In the genomic region with DNA sequence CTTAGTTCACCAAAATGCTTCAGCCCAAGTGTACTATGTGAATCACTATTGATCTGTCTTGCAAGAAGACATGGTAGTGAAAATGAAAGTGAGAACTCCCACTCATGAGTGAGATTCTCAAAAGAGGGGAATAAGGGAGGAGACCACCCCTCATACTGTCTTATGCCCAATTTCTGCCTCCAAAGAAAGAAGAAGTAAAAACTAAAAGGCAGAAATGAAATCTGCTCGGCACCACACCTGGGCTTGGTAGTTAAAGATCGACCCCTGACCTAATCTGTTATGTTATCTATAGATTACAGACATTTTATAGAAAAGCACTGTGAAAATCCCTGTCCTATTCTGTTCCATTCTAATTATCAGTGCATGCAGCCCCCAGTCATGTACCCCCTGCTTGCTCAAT, we compare ENCODE assay signal across 12 cellular contexts. TPM values are rescaled to one million over a fixed set of nuclear protein-coding genes. Genes with fewer than 3 reads are reported as not detected.
DNase-seq lines count a peak whose midpoint lies in the region; ATAC-seq and TF ChIP-seq lines count a peak whose summit lies in the region.
"Not testable (repeated sequence)": the region's sequence is repeated elsewhere in the genome, so short reads cannot be mapped to it uniquely, and the experiment has no call there.
"Had no signal": no experiment of that assay in that cellular context is flagged by ENCODE, and none has a peak within 500 bp of the region (broad histone marks: within the 10 kb centered on the region; RNA-seq: fewer than 3 reads in every experiment).

No MANE protein-coding gene starts in this region.

- H4K20me1 ChIP-seq in OCI-LY3 (ENCODE audit: insufficient read depth, low read length) = not testable (repeated sequence)

- H3K79me2 ChIP-seq in OCI-LY3 (ENCODE audit: low read length) = not testable (repeated sequence)

- H3K9me3 Mint-ChIP-seq in CD4-positive, CD25-positive, alpha-beta regulatory T cell; activated CD4-positive, alpha-beta T cell treated with anti-CD3 and anti-CD28 coated beads for 36 hours (ENCODE audit: low read depth); activated CD4-positive, alpha-beta memory T cell treated with anti-CD3 and anti-CD28 coated beads for 36 hours; memory B cell; stimulated activated naive B cell treated with anti-CD40 and anti-IgM and Interleukin-4, amounts not matched to agents 10 μg/mL and 1 μg/mL and 100 μg/mL, for 72 hours: not testable (repeated sequence)

- not testable (repeated sequence) for H3K27ac Mint-ChIP-seq in CD4-positive, CD25-positive, alpha-beta regulatory T cell; activated CD4-positive, alpha-beta T cell treated with anti-CD3 and anti-CD28 coated beads for 36 hours; activated CD4-positive, alpha-beta memory T cell treated with anti-CD3 and anti-CD28 coated beads for 36 hours; memory B cell; stimulated activated naive B cell treated with anti-CD40 and anti-IgM and Interleukin-4, amounts not matched to agents 10 μg/mL and 1 μg/mL and 100 μg/mL, for 72 hours

- 33 to 81% (median 44%) methylated on average over 2 of the region's 2 CpGs for WGBS in spleen, 5 donors

- not testable (repeated sequence) for H3K4me3 Mint-ChIP-seq in CD4-positive, CD25-positive, alpha-beta regulatory T cell; activated CD4-positive, alpha-beta T cell treated with anti-CD3 and anti-CD28 coated beads for 36 hours; activated CD4-positive, alpha-beta memory T cell treated with anti-CD3 and anti-CD28 coated beads for 36 hours; memory B cell; stimulated activated naive B cell treated with anti-CD40 and anti-IgM and Interleukin-4, amounts not matched to agents 10 μg/mL and 1 μg/mL and 100 μg/mL, for 72 hours

- not testable (repeated sequence) for H3K27me3 Mint-ChIP-seq in CD4-positive, CD25-positive, alpha-beta regulatory T cell; activated CD4-positive, alpha-beta T cell treated with anti-CD3 and anti-CD28 coated beads for 36 hours; activated CD4-positive, alpha-beta memory T cell treated with anti-CD3 and anti-CD28 coated beads for 36 hours; memory B cell; stimulated activated naive B cell treated with anti-CD40 and anti-IgM and Interleukin-4, amounts not matched to agents 10 μg/mL and 1 μg/mL and 100 μg/mL, for 72 hours

- H3K4me1 Mint-ChIP-seq in CD4-positive, CD25-positive, alpha-beta regulatory T cell = peaks cover 0 to 23% (median 11%) of the 10 kb centered on the region in 4 donors
- peaks cover 23% of the 10 kb centered on the region for H3K4me1 Mint-ChIP-seq in activated CD4-positive, alpha-beta T cell treated with anti-CD3 and anti-CD28 coated beads for 36 hours
- peaks cover 25% of the 10 kb centered on the region for H3K4me1 Mint-ChIP-seq in activated CD4-positive, alpha-beta memory T cell treated with anti-CD3 and anti-CD28 coated beads for 36 hours (ENCODE audit: low read depth)
- peaks cover 29% of the 10 kb centered on the region for H3K4me1 Mint-ChIP-seq in memory B cell
- peaks cover 30 to 39% of the 10 kb centered on the region in 2 donors for H3K4me1 Mint-ChIP-seq in stimulated activated naive B cell treated with anti-CD40 and anti-IgM and Interleukin-4, amounts not matched to agents 10 μg/mL and 1 μg/mL and 100 μg/mL, for 72 hours

- TF ChIP-seq POLR2A in spleen (IDR thresholded peaks at IDR 0.05) = not testable (repeated sequence)

- peak overlapping the region; percentile 59 for H3K27ac ChIP-seq in CD4-positive, CD25-positive, alpha-beta regulatory T cell (ENCODE audit: insufficient read depth, low read length, poor library complexity, severe bottlenecking)
- peak overlapping the region; percentile 91 for H3K27ac ChIP-seq in OCI-LY3 (ENCODE audit: low read length)
- peak overlapping the region in 5 of 8 donors; percentile 44 to 63 (median 51) for H3K27ac ChIP-seq in spleen

- not testable (repeated sequence) for H3K27me3 ChIP-seq in CD4-positive, CD25-positive, alpha-beta regulatory T cell (ENCODE audit: control insufficient read depth, insufficient read depth, low read length); OCI-LY3 (ENCODE audit: low read depth, low read length); spleen (replicated peaks in 1 of 7)

- not testable (repeated sequence) for H3K36me3 ChIP-seq in CD4-positive, CD25-positive, alpha-beta regulatory T cell (ENCODE audit: control insufficient read depth, insufficient read depth, low read length); OCI-LY3 (replicated peaks; ENCODE audit: low read depth, low read length); spleen

- not testable (repeated sequence) for H2AFZ ChIP-seq in OCI-LY3 (ENCODE audit: low read depth, low read length)

- H3K4me3 ChIP-seq in CD4-positive, CD25-positive, alpha-beta regulatory T cell (ENCODE audit: low read depth, low read length) = peak overlapping the region; percentile 53
- H3K4me3 ChIP-seq in OCI-LY3 (ENCODE audit: low read length) = peak overlapping the region; percentile 48
- H3K4me3 ChIP-seq in spleen = not testable (repeated sequence)

- peak in 1 of 3 donors; percentile 39 for DNase-seq in CD4-positive, CD25-positive, alpha-beta regulatory T cell
- peak; percentile 5 for DNase-seq in activated CD4-positive, alpha-beta T cell treated with anti-CD3 and anti-CD28 coated beads for 36 hours
- peak; percentile 7 for DNase-seq in activated CD4-positive, alpha-beta memory T cell treated with anti-CD3 and anti-CD28 coated beads for 36 hours
- not testable (repeated sequence) for DNase-seq in memory B cell (ENCODE audit: low spot score in 2 of 2); spleen; stimulated activated naive B cell treated with anti-CD40 and anti-IgM and Interleukin-4, amounts not matched to agents 10 μg/mL and 1 μg/mL and 100 μg/mL, for 72 hours

- not testable (repeated sequence) for H3K9me3 ChIP-seq in CD4-positive, CD25-positive, alpha-beta regulatory T cell (ENCODE audit: control insufficient read depth in 2 of 2, low read length in 2 of 2); OCI-LY3 (ENCODE audit: insufficient read depth, low read length); spleen

- peak overlapping the region; percentile 81 for H3K4me2 ChIP-seq in OCI-LY3 (ENCODE audit: low read length)

- POLR2A ChIA-PET in activated CD4-positive, alpha-beta T cell treated with anti-CD3 and anti-CD28 coated beads for 36 hours (lab: Charles Lee) = not testable (repeated sequence)
- POLR2A ChIA-PET in activated CD4-positive, alpha-beta memory T cell treated with anti-CD3 and anti-CD28 coated beads for 36 hours (lab: Charles Lee) = interaction anchor here (1.9 kb wide), 1 partner anchor 13 kb away, joined by 4 read pairs; no protein-coding TSS in a partner anchor

- not testable (repeated sequence) for TF ChIP-seq CTCF in OCI-LY3 (IDR thresholded peaks at IDR 0.05; ENCODE audit: low read depth, low read length); spleen (IDR thresholded peaks at IDR 0.05 in 8 of 11, conservative IDR thresholded peaks at IDR 0.05 in 3 of 11)

- intact Hi-C loops in activated CD4-positive, alpha-beta T cell treated with anti-CD3 and anti-CD28 coated beads for 36 hours (cut with DNase I, micrococcal nuclease); activated CD4-positive, alpha-beta memory T cell treated with anti-CD3 and anti-CD28 coated beads for 36 hours (cut with micrococcal nuclease); spleen (cut with DNase I; ENCODE audit: low total_unique reads): not testable (repeated sequence)

- CTCF ChIA-PET in activated CD4-positive, alpha-beta T cell treated with anti-CD3 and anti-CD28 coated beads for 36 hours (lab: Charles Lee) = interaction anchor here (0.7 to 1.4 kb wide), 4 partner anchors 15 to 116 kb away, joined by 3 read pairs; no protein-coding TSS in a partner anchor
- CTCF ChIA-PET in activated CD4-positive, alpha-beta memory T cell treated with anti-CD3 and anti-CD28 coated beads for 36 hours (lab: Charles Lee) = not testable (repeated sequence)

- not testable (repeated sequence) for ATAC-seq in CD4-positive, CD25-positive, alpha-beta regulatory T cell (ENCODE audit: low read depth in 2 of 2); activated CD4-positive, alpha-beta T cell treated with anti-CD3 and anti-CD28 coated beads for 36 hours
- ATAC-seq in memory B cell (ENCODE audit: low read depth) = peak; percentile 58
- ATAC-seq in stimulated activated naive B cell treated with anti-CD40 and anti-IgM and Interleukin-4, amounts not matched to agents 10 μg/mL and 1 μg/mL and 100 μg/mL, for 72 hours (replicated peaks) = peak; percentile 51 to 74

- peaks cover 20% of the 10 kb centered on the region for H3K4me1 ChIP-seq in CD4-positive, CD25-positive, alpha-beta regulatory T cell (ENCODE audit: control insufficient read depth, insufficient read depth, low read length, poor library complexity, severe bottlenecking)
- H3K4me1 ChIP-seq in OCI-LY3 (ENCODE audit: low read length) (peaks cover 73% of the 10 kb centered on the region), spleen (peaks cover 0 to 55% (median 29%) of the 10 kb centered on the region in 6 donors)

- H3K9ac ChIP-seq in OCI-LY3 (ENCODE audit: low read length) = peak overlapping the region; percentile 66; the same call in 1 of the 2 replicates

- H3K36me3 Mint-ChIP-seq in CD4-positive, CD25-positive, alpha-beta regulatory T cell; memory B cell; stimulated activated naive B cell treated with anti-CD40 and anti-IgM and Interleukin-4, amounts not matched to agents 10 μg/mL and 1 μg/mL and 100 μg/mL, for 72 hours: not testable (repeated sequence)
- H3K36me3 Mint-ChIP-seq in activated CD4-positive, alpha-beta T cell treated with anti-CD3 and anti-CD28 coated beads for 36 hours (ENCODE audit: low read depth) = peaks cover 14% of the 10 kb centered on the region
- peaks cover 11% of the 10 kb centered on the region for H3K36me3 Mint-ChIP-seq in activated CD4-positive, alpha-beta memory T cell treated with anti-CD3 and anti-CD28 coated beads for 36 hours

RNA-seq across cellular contexts. Expression of a gene that starts 4.0 kb away (rescaled TPM):
- 390 TPM for total RNA-seq in CD4-positive, CD25-positive, alpha-beta regulatory T cell
- 100 to 1,000 TPM; 150 to 253 (median 213) TPM for polyA plus RNA-seq in CD4-positive, CD25-positive, alpha-beta regulatory T cell
- 100 to 1,000 TPM; 298 to 399 TPM for total RNA-seq in activated CD4-positive, alpha-beta T cell treated with anti-CD3 and anti-CD28 coated beads for 36 hours
- total RNA-seq in activated CD4-positive, alpha-beta memory T cell treated with anti-CD3 and anti-CD28 coated beads for 36 hours = 100 to 1,000 TPM; 302 to 306 TPM
- total RNA-seq in spleen = 10 to 100 TPM in 6 of 7 donors, 1 to 10 TPM in 1; 9.2 to 27.4 (median 18.3) TPM
- polyA plus RNA-seq in spleen = 1 to 10 TPM; 2.7 to 6.3 (median 4.9) TPM
- total RNA-seq: A673, Daoy, G401 had no signal
- polyA plus RNA-seq: AG04450, BJ had no signal

Comparison
In these comparisons a context has a peak if more than half of its experiments do, and no peak if none do; other contexts are left out.
1. RNA of a gene that starts 4.0 kb away (total RNA-seq): 298 to 399 TPM in activated CD4-positive, alpha-beta T cell treated with anti-CD3 and anti-CD28 coated beads for 36 hours, 390 TPM in CD4-positive, CD25-positive, alpha-beta regulatory T cell (single experiment) and 302 to 306 TPM in activated CD4-positive, alpha-beta memory T cell treated with anti-CD3 and anti-CD28 coated beads for 36 hours; 9.2 to 27.4 TPM in spleen; every median in the first group is over 10 times any median in the second.
2. Peak in every context shown above with its lines, with median percentiles within 50 percentile points of each other: H3K27ac ChIP-seq.